ENCODE assay signal across 26 cellular contexts in genomic region chr11:114151631-114152030, GRCh38.
DNase-seq lines count a peak whose midpoint lies in the region; ATAC-seq and TF ChIP-seq lines count a peak whose summit lies in the region.
"Had no signal": no experiment of that assay in that cellular context is flagged by ENCODE, and none has a peak within 500 bp of the region (broad histone marks: within the 10 kb centered on the region; RNA-seq: fewer than 3 reads in every experiment).

No MANE protein-coding gene starts in this region.

- H3K27ac Mint-ChIP-seq in immature natural killer cell: peak overlapping the region in 5 of 6 donors; percentile 37 to 86 (median 72)
- H3K27ac Mint-ChIP-seq: activated CD4-positive, alpha-beta memory T cell treated with anti-CD3 and anti-CD28 coated beads, Interleukin-2, amount 10 ng/mL, durations not matched to agents 7 days and 5 days had no signal

- H3K9me3 ChIP-seq in right atrium auricular region (no peaks in the 10 kb centered on the region), gastrocnemius medialis (no peaks in the 10 kb centered on the region), uterus (no peaks in the 10 kb centered on the region)
- H3K9me3 ChIP-seq: BE2C had no signal

- H3K4me1 Mint-ChIP-seq in immature natural killer cell: peaks cover 81 to 99% of the 10 kb centered on the region in 2 donors

- no peaks in the 10 kb centered on the region for H3K9me3 Mint-ChIP-seq in immature natural killer cell
- H3K9me3 Mint-ChIP-seq: activated CD4-positive, alpha-beta memory T cell treated with anti-CD3 and anti-CD28 coated beads, Interleukin-2, amount 10 ng/mL, durations not matched to agents 7 days and 5 days had no signal

- TF ChIP-seq POLR2A in gastrocnemius medialis (IDR thresholded peaks at IDR 0.05) (no peak), uterus (IDR thresholded peaks at IDR 0.05) (no peak)

- H3K27me3 ChIP-seq in right atrium auricular region (no peaks in the 10 kb centered on the region), gastrocnemius medialis (no peaks in the 10 kb centered on the region), uterus (no peaks in the 10 kb centered on the region)
- H3K27me3 ChIP-seq: BE2C, hepatocyte had no signal

- H3K36me3 ChIP-seq in right atrium auricular region (peaks cover 10% of the 10 kb centered on the region), gastrocnemius medialis (peaks cover 0 to 10% of the 10 kb centered on the region in 2 donors), uterus (no peaks in the 10 kb centered on the region)
- H3K36me3 ChIP-seq: BE2C had no signal

- in situ Hi-C loops in gastrocnemius medialis (cut with MboI; ENCODE audit: low sequenced_read_pairs in 4 of 4): no loop called here

- intact Hi-C loops in Right ventricle myocardium superior (cut with DNase I) (no loop called here), gastrocnemius medialis (cut with DNase I; ENCODE audit: low total_unique reads) (no loop called here), uterus (cut with DNase I; ENCODE audit: low total_unique reads) (no loop called here)

- H3K4me1 ChIP-seq in right atrium auricular region (peaks cover 0 to 98% of the 10 kb centered on the region in 2 donors), gastrocnemius medialis (peaks cover 93 to 96% of the 10 kb centered on the region in 2 donors), uterus (peaks cover 8 to 32% of the 10 kb centered on the region in 2 donors)
- H3K4me1 ChIP-seq: BE2C had no signal

- H3K36me3 Mint-ChIP-seq in immature natural killer cell: peaks cover 0 to 9% (median 4%) of the 10 kb centered on the region in 3 donors

- no peak overlapping the region for H3K4me3 ChIP-seq in right atrium auricular region
- H3K4me3 ChIP-seq in gastrocnemius medialis: no peak overlapping the region
- H3K4me3 ChIP-seq in uterus: no peak overlapping the region
- H3K4me3 ChIP-seq: hepatocyte had no signal

- H3K27ac ChIP-seq in right atrium auricular region (peak overlapping the region; percentile 99), gastrocnemius medialis (peak overlapping the region; percentile 94 to 99 (median 96)), uterus (peak overlapping the region; percentile 98 to 100)
- H3K27ac ChIP-seq: KMS-11 had no signal

- peaks cover 0 to 4% (median 0%) of the 10 kb centered on the region in 3 donors for H3K27me3 Mint-ChIP-seq in immature natural killer cell (ENCODE audit: low read depth in 3 of 3)

- H3K4me3 Mint-ChIP-seq in immature natural killer cell: peak overlapping the region in 2 of 5 donors; percentile 26 to 33
- H3K4me3 Mint-ChIP-seq: activated CD4-positive, alpha-beta memory T cell treated with anti-CD3 and anti-CD28 coated beads, Interleukin-2, amount 10 ng/mL, durations not matched to agents 7 days and 5 days had no signal

- no peak for TF ChIP-seq CTCF in right atrium auricular region (IDR thresholded peaks at IDR 0.05)
- TF ChIP-seq CTCF in gastrocnemius medialis (IDR thresholded peaks at IDR 0.05 in 4 of 5, conservative IDR thresholded peaks at IDR 0.05 in 1 of 5): no peak
- no peak for TF ChIP-seq CTCF in uterus (IDR thresholded peaks at IDR 0.05)

- DNase-seq in right atrium auricular region (ENCODE audit: low spot score) (no peak), Right ventricle myocardium superior (no peak), immature natural killer cell (no peak), gastrocnemius medialis (peak in 1 of 2 donors; percentile 18), uterus (no peak)
- no peak for DNase-seq in stimulated activated CD4-positive, alpha-beta T cell treated with anti-CD3 and anti-CD28 coated beads, Interleukin-15, amount 100 ng/mL, for 24 hours
- DNase-seq in activated CD8-positive, alpha-beta memory T cell treated with anti-CD3 and anti-CD28 coated beads, Interleukin-2, amount 50 U/mL, for 4 hours: no peak
- DNase-seq: activated CD4-positive, alpha-beta memory T cell treated with anti-CD3 and anti-CD28 coated beads, Interleukin-2, amount 10 ng/mL, durations not matched to agents 7 days and 5 days; amniotic stem cell; BE2C; central memory CD4-positive, alpha-beta T cell; COR-L47; DMS79 treated with DMSO at 0.1 percent for 48 hours; foreskin fibroblast; MV-4-11; NCI-H187 treated with DMSO at 0.1 percent for 48 hours; NCI-H226; NCI-H748 treated with DMSO at 0.1 percent for 48 hours; nucleus accumbens; retina; SHP77 treated with DMSO at 0.1 percent for 48 hours; SW 1271 had no signal

- ATAC-seq in Right ventricle myocardium superior (ENCODE audit: poor library complexity) (no peak), gastrocnemius medialis (no peak), HG03432 (IDR thresholded peaks at IDR 0.05; ENCODE audit: unreplicated experiment) (no peak)
- ATAC-seq: activated CD4-positive, CD25-positive, alpha-beta regulatory T cell treated with anti-CD3 and anti-CD28 coated beads, Interleukin-2, amount 50 U/mL, for 24 hours had no signal
